8 cellular contexts compared by ENCODE assay signal in the genomic region with DNA sequence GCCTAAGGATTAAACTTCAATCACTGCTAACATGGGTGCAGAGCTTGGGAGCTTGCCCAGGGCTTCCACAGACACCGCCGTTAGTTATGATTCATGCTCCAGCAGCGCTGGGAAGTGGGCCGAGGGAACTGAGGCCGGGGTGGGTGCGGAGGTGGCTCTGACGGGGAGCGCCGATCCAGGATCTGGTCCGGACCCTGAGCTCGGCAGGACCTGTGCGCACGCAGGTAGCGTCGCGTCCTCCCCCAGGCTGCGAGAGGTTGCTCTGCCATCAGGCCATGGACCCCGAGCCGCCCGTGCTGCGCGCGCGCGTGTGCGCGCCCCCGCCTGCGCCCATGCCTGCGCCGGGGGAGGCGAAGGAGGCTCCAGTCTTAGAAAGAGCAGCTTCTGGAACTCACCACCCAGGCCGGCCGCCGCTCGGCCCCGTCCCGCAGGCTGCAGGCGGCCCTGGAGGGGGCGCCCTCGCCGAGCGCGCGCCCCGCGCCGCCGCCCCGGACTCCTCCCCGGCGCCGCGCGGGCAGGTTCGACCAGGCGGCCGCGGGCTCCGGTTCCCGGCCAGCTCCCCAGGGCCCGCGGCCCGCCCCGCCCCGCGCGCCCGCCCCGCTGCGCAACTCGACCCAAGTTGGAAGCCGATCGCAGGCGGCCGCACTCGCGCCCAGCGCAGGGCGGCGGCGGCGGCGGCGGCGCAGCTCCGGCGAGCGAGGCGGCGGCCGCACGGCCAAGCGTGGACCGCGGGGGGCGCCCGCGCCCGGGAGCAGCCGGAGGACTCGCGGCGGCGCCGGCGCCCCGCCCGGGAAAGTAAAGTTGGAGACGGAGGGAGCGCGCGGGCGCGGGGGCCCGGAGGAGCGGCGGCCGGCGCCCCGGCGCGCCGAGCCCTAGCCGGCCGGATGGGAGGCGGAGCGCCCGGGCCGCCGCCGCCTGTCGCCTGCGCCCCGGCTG. TPM values are rescaled to one million over a fixed set of nuclear protein-coding genes. Genes with fewer than 3 reads are reported as not detected.
DNase-seq lines count a peak whose midpoint lies in the region; ATAC-seq and TF ChIP-seq lines count a peak whose summit lies in the region.
"Had no signal": no experiment of that assay in that cellular context is flagged by ENCODE, and none has a peak within 500 bp of the region (broad histone marks: within the 10 kb centered on the region; RNA-seq: fewer than 3 reads in every experiment).

No MANE protein-coding gene starts in this region.

- H3K36me3 ChIP-seq in GM23338 (ENCODE audit: insufficient read depth) (no peaks in the 10 kb centered on the region), neural cell (ENCODE audit: insufficient read depth, low read length) (no peaks in the 10 kb centered on the region)

- no peak for TF ChIP-seq POLR2A in erythroblast (IDR thresholded peaks at IDR 0.05; ENCODE audit: low read length)

- peaks cover 18% of the 10 kb centered on the region for H3K4me1 Mint-ChIP-seq in GM23338

- H3K9me3 ChIP-seq in neural cell (ENCODE audit: low read length), result peaks cover 4% of the 10 kb centered on the region

- H3K36me3 Mint-ChIP-seq in GM23338 (ENCODE audit: low read depth), result no peaks in the 10 kb centered on the region

- peaks cover 6% of the 10 kb centered on the region; the same call in 1 of the 3 replicates for H3K9me3 Mint-ChIP-seq in GM23338

- H3K27ac ChIP-seq in GM23338 (ENCODE audit: low read depth) (no peak overlapping the region), neural cell (ENCODE audit: low read length) (no peak overlapping the region)

- H3K79me2 ChIP-seq in GM23338 (replicated peaks; ENCODE audit: insufficient read depth) (no peaks in the 10 kb centered on the region), neural cell (replicated peaks; ENCODE audit: insufficient read depth, low read length) (no peaks in the 10 kb centered on the region)

- H3K27me3 ChIP-seq in GM23338 (ENCODE audit: insufficient read depth) (peaks cover 34% of the 10 kb centered on the region), neural cell (ENCODE audit: insufficient read depth, low read depth, low read length) (peaks cover 24% of the 10 kb centered on the region)

- peak overlapping the region; percentile 60 for H3K4me3 Mint-ChIP-seq in GM23338

- ATAC-seq in GM23338, result peak; percentile 69
- ATAC-seq in GM21360 (IDR thresholded peaks at IDR 0.05; ENCODE audit: unreplicated experiment), result no peak

- TF ChIP-seq RAD21 in neural cell (conservative IDR thresholded peaks at IDR 0.05), result no peak

- TF ChIP-seq CTCF in GM23338 (conservative IDR thresholded peaks at IDR 0.05; ENCODE audit: low read depth in 2 of 2) (peak in 1 of 2 experiments; percentile 35; a peak in 2 of 4 replicates), neural cell (IDR thresholded peaks at IDR 0.05; ENCODE audit: poor library complexity, severe bottlenecking) (peak; percentile 58)

- H3K27me3 Mint-ChIP-seq in GM23338 (ENCODE audit: insufficient read depth, low read depth, poor library complexity), result peaks cover 26% of the 10 kb centered on the region

- DNase-seq in GM23338 (ENCODE audit: low spot score) (peak; percentile 78), OCI-M1 (lab: John Stamatoyannopoulos, UW) (peak; percentile 45), erythroblast (lab: John Stamatoyannopoulos, UW) (peak; percentile 42 to 55), NCI-H526 treated with DMSO at 0.1 percent for 48 hours (lab: John Stamatoyannopoulos, UW) (no peak), HUDEP-2 (lab: John Stamatoyannopoulos, UW; ENCODE audit: unreplicated experiment in 76 of 76) (no peak)

- H3K4me3 ChIP-seq in GM23338 (peak overlapping the region; percentile 60), neural cell (ENCODE audit: low read length) (peak overlapping the region; percentile 67)

- H2AFZ ChIP-seq in GM23338 (peak overlapping the region; percentile 90), neural cell (ENCODE audit: low read depth, low read length) (peak overlapping the region; percentile 14)

- no peak overlapping the region for H3K27ac Mint-ChIP-seq in GM23338

- no peaks in the 10 kb centered on the region for H3K9me2 ChIP-seq in GM23338 (ENCODE audit: insufficient read depth)
- no peaks in the 10 kb centered on the region for H3K9me2 ChIP-seq in neural cell (ENCODE audit: insufficient read depth, low read length)

- H3K9ac ChIP-seq in neural cell (ENCODE audit: low read length), result peak overlapping the region; percentile 39

- H4K20me1 ChIP-seq in GM23338 (replicated peaks; ENCODE audit: insufficient read depth) (no peaks in the 10 kb centered on the region), neural cell (ENCODE audit: insufficient read depth) (no peaks in the 10 kb centered on the region)

- no peak for TF ChIP-seq EP300 in neural cell (conservative IDR thresholded peaks at IDR 0.05; ENCODE audit: poor library complexity, severe bottlenecking)

- peaks cover 3% of the 10 kb centered on the region for H3K4me1 ChIP-seq in GM23338 (ENCODE audit: insufficient read depth)

- H3K4me2 ChIP-seq in GM23338 (peak overlapping the region; percentile 84), neural cell (ENCODE audit: low read length) (no peak overlapping the region)

- H3F3A ChIP-seq in GM23338 (replicated peaks; ENCODE audit: low read depth) (peaks cover 6% of the 10 kb centered on the region), neural cell (ENCODE audit: insufficient read depth, low read length, poor library complexity, severe bottlenecking) (no peaks in the 10 kb centered on the region)

TF ChIP-seq in GM23338, 12 proteins besides CTCF, POLR2A, EP300 and RAD21 (continues in another document):
- no peak for TF ChIP-seq JUNB (IDR thresholded peaks at IDR 0.05; ENCODE audit: unreplicated experiment)

TF ChIP-seq in neural cell, 6 proteins besides CTCF, POLR2A, EP300 and RAD21:
- TF ChIP-seq TAF1 (IDR thresholded peaks at IDR 0.05; ENCODE audit: low read depth) (no peak), SMC3 (conservative IDR thresholded peaks at IDR 0.05; ENCODE audit: poor library complexity) (peak; percentile 34)

RNA-seq across cellular contexts. Expression of a gene that starts 0.6 kb away (rescaled TPM):
- 16.3 and 16.6 TPM in 2 replicates for total RNA-seq in GM23338 (2014; rRNA removed; shearing (Covaris generic))
- polyA plus RNA-seq in GM23338 (2016; fragmentation: Nextera tagmentation; extraction: Ambion mirVana), result 3.0 and 4.1 TPM in 2 replicates
- 3.0 TPM in 2 replicates for polyA plus RNA-seq in neural cell
- polyA minus RNA-seq in neural cell, result 4.5 and 5.4 TPM in 2 replicates
- total RNA-seq: T-helper 1 cell treated with Interleukin-12 subunit alpha and Interleukin-12 subunit beta and Interleukin-4 antibody, amounts not matched to agents 30 ng/mL and 1 ng/mL, for 36 hours had no signal

Comparison
In these comparisons a context has a peak if more than half of its experiments do, and no peak if none do; other contexts are left out.
1. DNase-seq: peak in GM23338 (single experiment), OCI-M1 (single experiment) and erythroblast (2 of 2); none in NCI-H526 treated with DMSO at 0.1 percent for 48 hours (single experiment) and HUDEP-2 (0 of 76).